In the genomic region with DNA sequence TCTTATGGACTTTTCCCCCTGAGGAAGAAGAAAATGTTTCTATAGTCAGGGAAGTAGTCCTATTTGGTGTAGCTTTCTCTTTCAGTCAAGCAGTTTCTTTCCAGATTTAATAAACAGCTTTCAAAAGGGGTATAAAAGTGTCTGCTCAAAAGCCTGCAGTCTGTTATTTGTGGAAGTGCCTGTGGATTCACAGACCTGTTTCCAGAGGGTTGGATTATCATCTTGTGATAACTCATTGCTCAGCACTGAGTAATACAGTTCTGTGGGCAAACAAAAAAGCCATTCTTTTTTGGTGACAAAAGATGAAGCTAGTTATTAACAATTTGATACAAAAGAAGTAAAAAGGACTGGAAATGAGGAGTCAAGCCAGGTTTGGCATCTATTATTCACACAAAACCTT, we compare ENCODE assay signal across 18 cellular contexts.
DNase-seq lines count a peak whose midpoint lies in the region; ATAC-seq, FAIRE-seq and TF ChIP-seq lines count a peak whose summit lies in the region.
"Had no signal": no experiment of that assay in that cellular context is flagged by ENCODE, and none has a peak within 500 bp of the region (broad histone marks: within the 10 kb centered on the region; RNA-seq: fewer than 3 reads in every experiment).

No MANE protein-coding gene starts in this region.

- H3K4me3 ChIP-seq in SK-N-SH (ENCODE audit: low read depth in 2 of 2, low read length in 1 of 2) (no peak overlapping the region), WERI-Rb-1 (ENCODE audit: low read depth, low read length) (no peak overlapping the region)
- H3K4me3 ChIP-seq: suprapubic skin had no signal

- H3K4me1 ChIP-seq in SK-N-SH (ENCODE audit: control insufficient read depth in 1 of 2, insufficient read depth in 2 of 2, low read depth in 1 of 2, low read length in 1 of 2): no peaks in the 10 kb centered on the region
- H3K4me1 ChIP-seq: suprapubic skin had no signal

- H3K27ac ChIP-seq in SK-N-SH (ENCODE audit: low read depth in 2 of 2, low read length in 1 of 2) (peak overlapping the region in 1 of 2 experiments; percentile 71; a peak in 2 of 4 replicates), WERI-Rb-1 (no peak overlapping the region)
- H3K27ac ChIP-seq: suprapubic skin had no signal

- no peak for DNase-seq in SK-N-SH
- DNase-seq in amniotic epithelial cell (ENCODE audit: low read depth): peak; percentile 48
- DNase-seq in urothelium cell line (ENCODE audit: low spot score): peak; percentile 6
- no peak for DNase-seq in activated CD4-positive, alpha-beta T cell treated with anti-CD3 and anti-CD28 coated beads for 48 hours
- no peak for DNase-seq in WERI-Rb-1
- no peak for DNase-seq in activated T-cell treated with anti-CD3 and anti-CD28 coated beads for 4 hours
- DNase-seq: activated CD4-positive, CD25-positive, alpha-beta regulatory T cell treated with anti-CD3 and anti-CD28 coated beads, Interleukin-2, amount 50 U/mL, for 72 hours; COR-L47; hippocampal formation; left ventricle myocardium superior; naive B cell; NCI-H187; RPMI8226; T-helper 2 cell had no signal

- POLR2A ChIA-PET in SK-N-SH (lab: Yijun Ruan, JAX): no interaction called here

- no peaks in the 10 kb centered on the region for H3K9me3 ChIP-seq in SK-N-SH
- H3K9me3 ChIP-seq in WERI-Rb-1 (ENCODE audit: severe bottlenecking): peaks cover 5% of the 10 kb centered on the region
- H3K9me3 ChIP-seq: suprapubic skin had no signal

- H2AFZ ChIP-seq in SK-N-SH (ENCODE audit: low read depth): no peak overlapping the region

- H3K36me3 ChIP-seq in SK-N-SH (replicated peaks in 1 of 2; ENCODE audit: control insufficient read depth in 1 of 2, insufficient read depth in 2 of 2, low read length in 1 of 2) (no peaks in the 10 kb centered on the region), WERI-Rb-1 (no peaks in the 10 kb centered on the region)
- H3K36me3 ChIP-seq: suprapubic skin had no signal

- CTCF ChIA-PET in SK-N-SH (lab: Yijun Ruan, JAX): no interaction called here

- H3F3A ChIP-seq in SK-N-SH (replicated peaks; ENCODE audit: insufficient read depth): peaks cover 4% of the 10 kb centered on the region

- H3K27me3 ChIP-seq in SK-N-SH (ENCODE audit: insufficient read depth): no peaks in the 10 kb centered on the region
- H3K27me3 ChIP-seq in WERI-Rb-1 (ENCODE audit: insufficient read depth, low read depth, severe bottlenecking): no peaks in the 10 kb centered on the region
- H3K27me3 ChIP-seq: suprapubic skin had no signal

- H4K20me1 ChIP-seq in SK-N-SH (ENCODE audit: insufficient read depth): no peaks in the 10 kb centered on the region

- no peaks in the 10 kb centered on the region for H3K79me2 ChIP-seq in SK-N-SH (ENCODE audit: insufficient read depth)

- peak overlapping the region; percentile 25; the same call in 1 of the 2 replicates for H3K9ac ChIP-seq in SK-N-SH

- FAIRE-seq in islet of Langerhans (lab: Jason Lieb, UNC) (peak; percentile 69), urothelium cell line (lab: Jason Lieb, UNC) (no peak)
- FAIRE-seq: colon had no signal

- H3K4me2 ChIP-seq in SK-N-SH: peak overlapping the region; percentile 49; the same call in 1 of the 2 replicates

- no peak for TF ChIP-seq EP300 in SK-N-SH (IDR thresholded peaks at IDR 0.05; ENCODE audit: borderline replicate concordance in 1 of 2, low read depth in 1 of 2, low read length in 1 of 2)

- no peak for TF ChIP-seq CTCF in SK-N-SH (IDR thresholded peaks at IDR 0.05)
- no peak for TF ChIP-seq CTCF in WERI-Rb-1 (IDR thresholded peaks at IDR 0.05; ENCODE audit: low read depth, low read length)

- no peak for ATAC-seq in SK-N-SH treated with all-trans-retinoic acid at 6 μM for 48 hours
- ATAC-seq: left ventricle myocardium superior had no signal

- TF ChIP-seq RAD21 in SK-N-SH (IDR thresholded peaks at IDR 0.05; ENCODE audit: low read length): no peak

- no peaks in the 10 kb centered on the region for H3K9me2 ChIP-seq in SK-N-SH

TF ChIP-seq in SK-N-SH, 30 proteins besides CTCF, POLR2A, EP300 and RAD21 (continues in another document):
- no peak for TF ChIP-seq TAF1 (IDR thresholded peaks at IDR 0.05; ENCODE audit: borderline replicate concordance, low read depth, low read length)
- no peak for TF ChIP-seq TCF12 (IDR thresholded peaks at IDR 0.05)
- no peak for TF ChIP-seq FOXJ3 (CRISPR knock-in tag; IDR thresholded peaks at IDR 0.05)
- TF ChIP-seq JUND (IDR thresholded peaks at IDR 0.05): no peak
- no peak for TF ChIP-seq CHD2 (IDR thresholded peaks at IDR 0.05; ENCODE audit: low read length, partially characterized antibody)
- TF ChIP-seq ELF1 (IDR thresholded peaks at IDR 0.05): no peak
- no peak for TF ChIP-seq RXRA (IDR thresholded peaks at IDR 0.05; ENCODE audit: borderline replicate concordance, low read depth)
- no peak for TF ChIP-seq SIN3A (IDR thresholded peaks at IDR 0.05; ENCODE audit: borderline replicate concordance, low read depth, low read length)
- no peak for TF ChIP-seq MXI1 (IDR thresholded peaks at IDR 0.05; ENCODE audit: low read depth, low read length)
- no peak for TF ChIP-seq SMC3 (IDR thresholded peaks at IDR 0.05; ENCODE audit: low read depth, low read length)
- TF ChIP-seq NFIC (IDR thresholded peaks at IDR 0.05; ENCODE audit: borderline replicate concordance): no peak
- TF ChIP-seq GATA2 (CRISPR knock-in tag; IDR thresholded peaks at IDR 0.05): no peak
- TF ChIP-seq FOXM1 (IDR thresholded peaks at IDR 0.05; ENCODE audit: low read depth): no peak
- no peak for TF ChIP-seq MEF2A (IDR thresholded peaks at IDR 0.05; ENCODE audit: borderline replicate concordance, low read depth)

TF ChIP-seq in SK-N-SH treated with all-trans-retinoic acid at 6 μM for 48 hours, 23 proteins besides CTCF, POLR2A, EP300 and RAD21:
- TF ChIP-seq ZFP30 (CRISPR knock-in tag; IDR thresholded peaks at IDR 0.05) (no peak), TOX (CRISPR knock-in tag; IDR thresholded peaks at IDR 0.05; ENCODE audit: borderline replicate concordance) (no peak), TCF4 (CRISPR knock-in tag; IDR thresholded peaks at IDR 0.05; ENCODE audit: borderline replicate concordance) (no peak), GLIS3 (CRISPR knock-in tag; IDR thresholded peaks at IDR 0.05) (no peak), ZFP3 (CRISPR knock-in tag; IDR thresholded peaks at IDR 0.05) (no peak), ISL1 (CRISPR knock-in tag; IDR thresholded peaks at IDR 0.05) (no peak), ZNF70 (CRISPR knock-in tag; IDR thresholded peaks at IDR 0.05) (no peak), ZNF8 (CRISPR knock-in tag; IDR thresholded peaks at IDR 0.05) (no peak), ZNF565 (CRISPR knock-in tag; conservative IDR thresholded peaks at IDR 0.05; ENCODE audit: low read depth) (no peak), ESRRG (CRISPR knock-in tag; IDR thresholded peaks at IDR 0.05) (no peak)
- TF ChIP-seq, protein P1, sequence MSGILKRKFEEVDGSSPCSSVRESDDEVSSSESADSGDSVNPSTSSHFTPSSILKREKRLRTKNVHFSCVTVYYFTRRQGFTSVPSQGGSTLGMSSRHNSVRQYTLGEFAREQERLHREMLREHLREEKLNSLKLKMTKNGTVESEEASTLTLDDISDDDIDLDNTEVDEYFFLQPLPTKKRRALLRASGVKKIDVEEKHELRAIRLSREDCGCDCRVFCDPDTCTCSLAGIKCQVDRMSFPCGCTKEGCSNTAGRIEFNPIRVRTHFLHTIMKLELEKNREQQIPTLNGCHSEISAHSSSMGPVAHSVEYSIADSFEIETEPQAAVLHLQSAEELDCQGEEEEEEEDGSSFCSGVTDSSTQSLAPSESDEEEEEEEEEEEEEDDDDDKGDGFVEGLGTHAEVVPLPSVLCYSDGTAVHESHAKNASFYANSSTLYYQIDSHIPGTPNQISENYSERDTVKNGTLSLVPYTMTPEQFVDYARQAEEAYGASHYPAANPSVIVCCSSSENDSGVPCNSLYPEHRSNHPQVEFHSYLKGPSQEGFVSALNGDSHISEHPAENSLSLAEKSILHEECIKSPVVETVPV (CRISPR knock-in tag; IDR thresholded peaks at IDR 0.05): no peak
- TF ChIP-seq, protein P2, sequence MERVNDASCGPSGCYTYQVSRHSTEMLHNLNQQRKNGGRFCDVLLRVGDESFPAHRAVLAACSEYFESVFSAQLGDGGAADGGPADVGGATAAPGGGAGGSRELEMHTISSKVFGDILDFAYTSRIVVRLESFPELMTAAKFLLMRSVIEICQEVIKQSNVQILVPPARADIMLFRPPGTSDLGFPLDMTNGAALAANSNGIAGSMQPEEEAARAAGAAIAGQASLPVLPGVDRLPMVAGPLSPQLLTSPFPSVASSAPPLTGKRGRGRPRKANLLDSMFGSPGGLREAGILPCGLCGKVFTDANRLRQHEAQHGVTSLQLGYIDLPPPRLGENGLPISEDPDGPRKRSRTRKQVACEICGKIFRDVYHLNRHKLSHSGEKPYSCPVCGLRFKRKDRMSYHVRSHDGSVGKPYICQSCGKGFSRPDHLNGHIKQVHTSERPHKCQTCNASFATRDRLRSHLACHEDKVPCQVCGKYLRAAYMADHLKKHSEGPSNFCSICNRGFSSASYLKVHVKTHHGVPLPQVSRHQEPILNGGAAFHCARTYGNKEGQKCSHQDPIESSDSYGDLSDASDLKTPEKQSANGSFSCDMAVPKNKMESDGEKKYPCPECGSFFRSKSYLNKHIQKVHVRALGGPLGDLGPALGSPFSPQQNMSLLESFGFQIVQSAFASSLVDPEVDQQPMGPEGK (CRISPR knock-in tag; IDR thresholded peaks at IDR 0.05; ENCODE audit: borderline replicate concordance): no peak
- TF ChIP-seq, protein P3, sequence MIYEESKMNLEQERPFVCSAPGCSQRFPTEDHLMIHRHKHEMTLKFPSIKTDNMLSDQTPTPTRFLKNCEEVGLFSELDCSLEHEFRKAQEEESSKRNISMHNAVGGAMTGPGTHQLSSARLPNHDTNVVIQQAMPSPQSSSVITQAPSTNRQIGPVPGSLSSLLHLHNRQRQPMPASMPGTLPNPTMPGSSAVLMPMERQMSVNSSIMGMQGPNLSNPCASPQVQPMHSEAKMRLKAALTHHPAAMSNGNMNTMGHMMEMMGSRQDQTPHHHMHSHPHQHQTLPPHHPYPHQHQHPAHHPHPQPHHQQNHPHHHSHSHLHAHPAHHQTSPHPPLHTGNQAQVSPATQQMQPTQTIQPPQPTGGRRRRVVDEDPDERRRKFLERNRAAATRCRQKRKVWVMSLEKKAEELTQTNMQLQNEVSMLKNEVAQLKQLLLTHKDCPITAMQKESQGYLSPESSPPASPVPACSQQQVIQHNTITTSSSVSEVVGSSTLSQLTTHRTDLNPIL (CRISPR knock-in tag; IDR thresholded peaks at IDR 0.05; ENCODE audit: low read depth): no peak

Comparison
In these comparisons a context has a peak if more than half of its experiments do, and no peak if none do; other contexts are left out.
1. DNase-seq: peak in amniotic epithelial cell (single experiment) and urothelium cell line (single experiment); none in SK-N-SH (single experiment), activated CD4-positive, alpha-beta T cell treated with anti-CD3 and anti-CD28 coated beads for 48 hours (single experiment), WERI-Rb-1 (single experiment) and activated T-cell treated with anti-CD3 and anti-CD28 coated beads for 4 hours (single experiment).